Comparison of ENCODE assay signal across 1 cellular context in the genomic region with DNA sequence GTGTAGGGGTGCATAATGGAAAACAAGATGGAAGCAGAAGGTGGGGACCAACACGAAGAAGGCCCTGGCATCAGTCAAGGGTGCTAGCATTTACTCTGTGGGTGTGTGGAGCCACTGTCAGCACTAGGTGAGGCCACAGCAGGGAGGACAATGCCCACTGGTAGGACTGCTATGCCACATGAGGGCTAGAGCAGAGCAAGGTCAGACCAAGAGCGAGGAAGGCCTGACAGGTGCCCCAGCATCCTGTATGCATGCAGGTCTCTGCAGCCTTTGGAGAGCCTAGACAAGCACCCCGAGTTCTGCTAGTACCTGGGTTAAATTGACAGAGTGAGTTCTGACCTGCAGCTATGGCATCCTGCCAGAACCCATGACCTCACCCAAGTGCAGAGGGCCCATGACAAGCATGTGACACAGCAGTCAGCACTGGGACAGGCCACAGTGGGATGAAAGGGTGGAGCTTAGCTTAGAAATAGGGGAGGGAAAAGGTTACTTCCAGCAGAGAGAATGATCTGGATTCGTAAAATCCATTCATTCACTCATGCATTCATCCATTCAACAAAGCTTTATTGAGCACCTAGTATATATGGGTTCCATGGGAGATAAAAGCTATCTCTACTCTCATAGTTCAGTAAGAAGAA.
TF ChIP-seq lines count a peak whose summit lies in the region.

No MANE protein-coding gene starts in this region.

TF ChIP-seq in HepG2, 621 proteins besides CTCF, POLR2A, EP300 and RAD21 (continued from another document and continues in another):
- TF ChIP-seq, protein P1, sequence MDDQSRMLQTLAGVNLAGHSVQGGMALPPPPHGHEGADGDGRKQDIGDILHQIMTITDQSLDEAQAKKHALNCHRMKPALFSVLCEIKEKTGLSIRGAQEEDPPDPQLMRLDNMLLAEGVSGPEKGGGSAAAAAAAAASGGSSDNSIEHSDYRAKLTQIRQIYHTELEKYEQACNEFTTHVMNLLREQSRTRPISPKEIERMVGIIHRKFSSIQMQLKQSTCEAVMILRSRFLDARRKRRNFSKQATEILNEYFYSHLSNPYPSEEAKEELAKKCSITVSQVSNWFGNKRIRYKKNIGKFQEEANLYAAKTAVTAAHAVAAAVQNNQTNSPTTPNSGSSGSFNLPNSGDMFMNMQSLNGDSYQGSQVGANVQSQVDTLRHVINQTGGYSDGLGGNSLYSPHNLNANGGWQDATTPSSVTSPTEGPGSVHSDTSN (CRISPR knock-in tag; IDR thresholded peaks at IDR 0.05; ENCODE audit: borderline replicate concordance): no peak
- TF ChIP-seq ZNF83 (CRISPR knock-in tag; IDR thresholded peaks at IDR 0.05; ENCODE audit: borderline replicate concordance) (no peak), RARA (CRISPR knock-in tag; IDR thresholded peaks at IDR 0.05) (peak; percentile 60), ZBTB7B (CRISPR knock-in tag; IDR thresholded peaks at IDR 0.05) (no peak), ATF1 (CRISPR knock-in tag; IDR thresholded peaks at IDR 0.05) (no peak), ERF (CRISPR knock-in tag; IDR thresholded peaks at IDR 0.05) (0 out of 2 replicates have a peak, but pooled peaks have one; percentile 15), ZNF777 (CRISPR knock-in tag; IDR thresholded peaks at IDR 0.05) (no peak), TGIF2 (CRISPR knock-in tag; IDR thresholded peaks at IDR 0.05) (no peak), HDAC1 (CRISPR knock-in tag; IDR thresholded peaks at IDR 0.05) (0 out of 2 replicates have a peak, but pooled peaks have one; percentile 19), ZBTB7A (CRISPR knock-in tag; IDR thresholded peaks at IDR 0.05) (no peak), ZNF776 (CRISPR knock-in tag; IDR thresholded peaks at IDR 0.05) (no peak), ZNF225 (CRISPR knock-in tag; IDR thresholded peaks at IDR 0.05) (no peak), NR2F1 (CRISPR knock-in tag; IDR thresholded peaks at IDR 0.05) (no peak), FOXA3 (CRISPR knock-in tag; IDR thresholded peaks at IDR 0.05) (peak; percentile 24; the same call in 1 of the 2 replicates), CBFB (CRISPR knock-in tag; IDR thresholded peaks at IDR 0.05) (no peak), ZNF292 (CRISPR knock-in tag; IDR thresholded peaks at IDR 0.05; ENCODE audit: borderline replicate concordance, low read depth) (no peak), ZNF567 (CRISPR knock-in tag; IDR thresholded peaks at IDR 0.05; ENCODE audit: borderline replicate concordance) (no peak), POLR2AphosphoS5 (IDR thresholded peaks at IDR 0.05; ENCODE audit: low read depth, low read length) (no peak), HNRNPH1 (optimal IDR thresholded peaks at IDR 0.05; ENCODE audit: low read depth, low read length) (no peak), CHCHD3 (CRISPR knock-in tag; IDR thresholded peaks at IDR 0.05) (no peak), GATA4 (IDR thresholded peaks at IDR 0.05; ENCODE audit: borderline replicate concordance, low read depth) (no peak), SMARCE1 (IDR thresholded peaks at IDR 0.05; ENCODE audit: borderline replicate concordance) (no peak), ZKSCAN8 (CRISPR knock-in tag; IDR thresholded peaks at IDR 0.05; ENCODE audit: borderline replicate concordance) (no peak), SIX4 (CRISPR knock-in tag; IDR thresholded peaks at IDR 0.05) (no peak), ZKSCAN1 (IDR thresholded peaks at IDR 0.05; ENCODE audit: low read length) (no peak), ATAD3A (CRISPR knock-in tag; IDR thresholded peaks at IDR 0.05) (no peak), MTA3 (CRISPR knock-in tag; IDR thresholded peaks at IDR 0.05) (no peak), IRX3 (CRISPR knock-in tag; IDR thresholded peaks at IDR 0.05; ENCODE audit: borderline replicate concordance, low read depth) (no peak), TEAD2 (CRISPR knock-in tag; IDR thresholded peaks at IDR 0.05) (no peak), EHMT2 (IDR thresholded peaks at IDR 0.05; ENCODE audit: borderline replicate concordance, low read depth, low read length) (no peak), TOPORS (CRISPR knock-in tag; IDR thresholded peaks at IDR 0.05) (no peak), XBP1 (CRISPR knock-in tag; IDR thresholded peaks at IDR 0.05) (no peak), TBX2 (CRISPR knock-in tag; IDR thresholded peaks at IDR 0.05; ENCODE audit: borderline replicate concordance) (no peak)
- TF ChIP-seq, protein P2, sequence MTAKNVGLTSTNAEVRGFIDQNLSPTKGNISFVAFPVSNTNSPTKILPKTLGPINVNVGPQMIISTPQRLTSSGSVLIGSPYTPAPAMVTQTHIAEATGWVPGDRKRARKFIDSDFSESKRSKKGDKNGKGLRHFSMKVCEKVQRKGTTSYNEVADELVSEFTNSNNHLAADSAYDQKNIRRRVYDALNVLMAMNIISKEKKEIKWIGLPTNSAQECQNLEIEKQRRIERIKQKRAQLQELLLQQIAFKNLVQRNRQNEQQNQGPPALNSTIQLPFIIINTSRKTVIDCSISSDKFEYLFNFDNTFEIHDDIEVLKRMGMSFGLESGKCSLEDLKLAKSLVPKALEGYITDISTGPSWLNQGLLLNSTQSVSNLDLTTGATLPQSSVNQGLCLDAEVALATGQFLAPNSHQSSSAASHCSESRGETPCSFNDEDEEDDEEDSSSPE (CRISPR knock-in tag; IDR thresholded peaks at IDR 0.05): no peak
- TF ChIP-seq, protein P3, sequence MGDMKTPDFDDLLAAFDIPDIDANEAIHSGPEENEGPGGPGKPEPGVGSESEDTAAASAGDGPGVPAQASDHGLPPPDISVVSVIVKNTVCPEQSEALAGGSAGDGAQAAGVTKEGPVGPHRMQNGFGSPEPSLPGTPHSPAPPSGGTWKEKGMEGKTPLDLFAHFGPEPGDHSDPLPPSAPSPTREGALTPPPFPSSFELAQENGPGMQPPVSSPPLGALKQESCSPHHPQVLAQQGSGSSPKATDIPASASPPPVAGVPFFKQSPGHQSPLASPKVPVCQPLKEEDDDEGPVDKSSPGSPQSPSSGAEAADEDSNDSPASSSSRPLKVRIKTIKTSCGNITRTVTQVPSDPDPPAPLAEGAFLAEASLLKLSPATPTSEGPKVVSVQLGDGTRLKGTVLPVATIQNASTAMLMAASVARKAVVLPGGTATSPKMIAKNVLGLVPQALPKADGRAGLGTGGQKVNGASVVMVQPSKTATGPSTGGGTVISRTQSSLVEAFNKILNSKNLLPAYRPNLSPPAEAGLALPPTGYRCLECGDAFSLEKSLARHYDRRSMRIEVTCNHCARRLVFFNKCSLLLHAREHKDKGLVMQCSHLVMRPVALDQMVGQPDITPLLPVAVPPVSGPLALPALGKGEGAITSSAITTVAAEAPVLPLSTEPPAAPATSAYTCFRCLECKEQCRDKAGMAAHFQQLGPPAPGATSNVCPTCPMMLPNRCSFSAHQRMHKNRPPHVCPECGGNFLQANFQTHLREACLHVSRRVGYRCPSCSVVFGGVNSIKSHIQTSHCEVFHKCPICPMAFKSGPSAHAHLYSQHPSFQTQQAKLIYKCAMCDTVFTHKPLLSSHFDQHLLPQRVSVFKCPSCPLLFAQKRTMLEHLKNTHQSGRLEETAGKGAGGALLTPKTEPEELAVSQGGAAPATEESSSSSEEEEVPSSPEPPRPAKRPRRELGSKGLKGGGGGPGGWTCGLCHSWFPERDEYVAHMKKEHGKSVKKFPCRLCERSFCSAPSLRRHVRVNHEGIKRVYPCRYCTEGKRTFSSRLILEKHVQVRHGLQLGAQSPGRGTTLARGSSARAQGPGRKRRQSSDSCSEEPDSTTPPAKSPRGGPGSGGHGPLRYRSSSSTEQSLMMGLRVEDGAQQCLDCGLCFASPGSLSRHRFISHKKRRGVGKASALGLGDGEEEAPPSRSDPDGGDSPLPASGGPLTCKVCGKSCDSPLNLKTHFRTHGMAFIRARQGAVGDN (CRISPR knock-in tag; IDR thresholded peaks at IDR 0.05): peak; percentile 53
- TF ChIP-seq, protein P4, sequence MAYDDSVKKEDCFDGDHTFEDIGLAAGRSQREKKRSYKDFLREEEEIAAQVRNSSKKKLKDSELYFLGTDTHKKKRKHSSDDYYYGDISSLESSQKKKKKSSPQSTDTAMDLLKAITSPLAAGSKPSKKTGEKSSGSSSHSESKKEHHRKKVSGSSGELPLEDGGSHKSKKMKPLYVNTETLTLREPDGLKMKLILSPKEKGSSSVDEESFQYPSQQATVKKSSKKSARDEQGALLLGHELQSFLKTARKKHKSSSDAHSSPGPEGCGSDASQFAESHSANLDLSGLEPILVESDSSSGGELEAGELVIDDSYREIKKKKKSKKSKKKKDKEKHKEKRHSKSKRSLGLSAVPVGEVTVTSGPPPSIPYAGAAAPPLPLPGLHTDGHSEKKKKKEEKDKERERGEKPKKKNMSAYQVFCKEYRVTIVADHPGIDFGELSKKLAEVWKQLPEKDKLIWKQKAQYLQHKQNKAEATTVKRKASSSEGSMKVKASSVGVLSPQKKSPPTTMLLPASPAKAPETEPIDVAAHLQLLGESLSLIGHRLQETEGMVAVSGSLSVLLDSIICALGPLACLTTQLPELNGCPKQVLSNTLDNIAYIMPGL (CRISPR knock-in tag; IDR thresholded peaks at IDR 0.05; ENCODE audit: borderline replicate concordance in 1 of 2, low read depth in 1 of 2): no peak
- TF ChIP-seq, protein P5, sequence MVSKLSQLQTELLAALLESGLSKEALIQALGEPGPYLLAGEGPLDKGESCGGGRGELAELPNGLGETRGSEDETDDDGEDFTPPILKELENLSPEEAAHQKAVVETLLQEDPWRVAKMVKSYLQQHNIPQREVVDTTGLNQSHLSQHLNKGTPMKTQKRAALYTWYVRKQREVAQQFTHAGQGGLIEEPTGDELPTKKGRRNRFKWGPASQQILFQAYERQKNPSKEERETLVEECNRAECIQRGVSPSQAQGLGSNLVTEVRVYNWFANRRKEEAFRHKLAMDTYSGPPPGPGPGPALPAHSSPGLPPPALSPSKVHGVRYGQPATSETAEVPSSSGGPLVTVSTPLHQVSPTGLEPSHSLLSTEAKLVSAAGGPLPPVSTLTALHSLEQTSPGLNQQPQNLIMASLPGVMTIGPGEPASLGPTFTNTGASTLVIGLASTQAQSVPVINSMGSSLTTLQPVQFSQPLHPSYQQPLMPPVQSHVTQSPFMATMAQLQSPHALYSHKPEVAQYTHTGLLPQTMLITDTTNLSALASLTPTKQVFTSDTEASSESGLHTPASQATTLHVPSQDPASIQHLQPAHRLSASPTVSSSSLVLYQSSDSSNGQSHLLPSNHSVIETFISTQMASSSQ (IDR thresholded peaks at IDR 0.05; ENCODE audit: low read depth): no peak
- TF ChIP-seq, protein P5 (CRISPR knock-in tag; IDR thresholded peaks at IDR 0.05; ENCODE audit: borderline replicate concordance): no peak
- TF ChIP-seq, protein P6, sequence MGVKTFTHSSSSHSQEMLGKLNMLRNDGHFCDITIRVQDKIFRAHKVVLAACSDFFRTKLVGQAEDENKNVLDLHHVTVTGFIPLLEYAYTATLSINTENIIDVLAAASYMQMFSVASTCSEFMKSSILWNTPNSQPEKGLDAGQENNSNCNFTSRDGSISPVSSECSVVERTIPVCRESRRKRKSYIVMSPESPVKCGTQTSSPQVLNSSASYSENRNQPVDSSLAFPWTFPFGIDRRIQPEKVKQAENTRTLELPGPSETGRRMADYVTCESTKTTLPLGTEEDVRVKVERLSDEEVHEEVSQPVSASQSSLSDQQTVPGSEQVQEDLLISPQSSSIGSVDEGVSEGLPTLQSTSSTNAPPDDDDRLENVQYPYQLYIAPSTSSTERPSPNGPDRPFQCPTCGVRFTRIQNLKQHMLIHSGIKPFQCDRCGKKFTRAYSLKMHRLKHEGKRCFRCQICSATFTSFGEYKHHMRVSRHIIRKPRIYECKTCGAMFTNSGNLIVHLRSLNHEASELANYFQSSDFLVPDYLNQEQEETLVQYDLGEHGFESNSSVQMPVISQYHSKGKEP (CRISPR knock-in tag; IDR thresholded peaks at IDR 0.05): no peak
- TF ChIP-seq, protein P7, sequence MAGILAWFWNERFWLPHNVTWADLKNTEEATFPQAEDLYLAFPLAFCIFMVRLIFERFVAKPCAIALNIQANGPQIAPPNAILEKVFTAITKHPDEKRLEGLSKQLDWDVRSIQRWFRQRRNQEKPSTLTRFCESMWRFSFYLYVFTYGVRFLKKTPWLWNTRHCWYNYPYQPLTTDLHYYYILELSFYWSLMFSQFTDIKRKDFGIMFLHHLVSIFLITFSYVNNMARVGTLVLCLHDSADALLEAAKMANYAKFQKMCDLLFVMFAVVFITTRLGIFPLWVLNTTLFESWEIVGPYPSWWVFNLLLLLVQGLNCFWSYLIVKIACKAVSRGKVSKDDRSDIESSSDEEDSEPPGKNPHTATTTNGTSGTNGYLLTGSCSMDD (CRISPR knock-in tag; IDR thresholded peaks at IDR 0.05): no peak
- TF ChIP-seq, protein P8, sequence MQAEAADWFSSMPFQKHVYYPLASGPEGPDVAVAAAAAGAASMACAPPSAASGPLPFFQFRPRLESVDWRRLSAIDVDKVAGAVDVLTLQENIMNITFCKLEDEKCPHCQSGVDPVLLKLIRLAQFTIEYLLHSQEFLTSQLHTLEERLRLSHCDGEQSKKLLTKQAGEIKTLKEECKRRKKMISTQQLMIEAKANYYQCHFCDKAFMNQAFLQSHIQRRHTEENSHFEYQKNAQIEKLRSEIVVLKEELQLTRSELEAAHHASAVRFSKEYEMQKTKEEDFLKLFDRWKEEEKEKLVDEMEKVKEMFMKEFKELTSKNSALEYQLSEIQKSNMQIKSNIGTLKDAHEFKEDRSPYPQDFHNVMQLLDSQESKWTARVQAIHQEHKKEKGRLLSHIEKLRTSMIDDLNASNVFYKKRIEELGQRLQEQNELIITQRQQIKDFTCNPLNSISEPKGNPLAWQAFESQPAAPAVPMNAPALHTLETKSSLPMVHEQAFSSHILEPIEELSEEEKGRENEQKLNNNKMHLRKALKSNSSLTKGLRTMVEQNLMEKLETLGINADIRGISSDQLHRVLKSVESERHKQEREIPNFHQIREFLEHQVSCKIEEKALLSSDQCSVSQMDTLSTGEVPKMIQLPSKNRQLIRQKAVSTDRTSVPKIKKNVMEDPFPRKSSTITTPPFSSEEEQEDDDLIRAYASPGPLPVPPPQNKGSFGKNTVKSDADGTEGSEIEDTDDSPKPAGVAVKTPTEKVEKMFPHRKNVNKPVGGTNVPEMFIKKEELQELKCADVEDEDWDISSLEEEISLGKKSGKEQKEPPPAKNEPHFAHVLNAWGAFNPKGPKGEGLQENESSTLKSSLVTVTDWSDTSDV (CRISPR knock-in tag; IDR thresholded peaks at IDR 0.05): no peak
- TF ChIP-seq, protein P9, sequence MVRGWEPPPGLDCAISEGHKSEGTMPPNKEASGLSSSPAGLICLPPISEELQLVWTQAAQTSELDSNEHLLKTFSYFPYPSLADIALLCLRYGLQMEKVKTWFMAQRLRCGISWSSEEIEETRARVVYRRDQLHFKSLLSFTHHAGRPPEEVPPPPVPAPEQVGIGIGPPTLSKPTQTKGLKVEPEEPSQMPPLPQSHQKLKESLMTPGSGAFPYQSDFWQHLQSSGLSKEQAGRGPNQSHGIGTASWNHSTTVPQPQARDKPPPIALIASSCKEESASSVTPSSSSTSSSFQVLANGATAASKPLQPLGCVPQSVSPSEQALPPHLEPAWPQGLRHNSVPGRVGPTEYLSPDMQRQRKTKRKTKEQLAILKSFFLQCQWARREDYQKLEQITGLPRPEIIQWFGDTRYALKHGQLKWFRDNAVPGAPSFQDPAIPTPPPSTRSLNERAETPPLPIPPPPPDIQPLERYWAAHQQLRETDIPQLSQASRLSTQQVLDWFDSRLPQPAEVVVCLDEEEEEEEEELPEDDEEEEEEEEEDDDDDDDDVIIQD (CRISPR knock-in tag; IDR thresholded peaks at IDR 0.05; ENCODE audit: low read depth): no peak
